In the genomic region with DNA sequence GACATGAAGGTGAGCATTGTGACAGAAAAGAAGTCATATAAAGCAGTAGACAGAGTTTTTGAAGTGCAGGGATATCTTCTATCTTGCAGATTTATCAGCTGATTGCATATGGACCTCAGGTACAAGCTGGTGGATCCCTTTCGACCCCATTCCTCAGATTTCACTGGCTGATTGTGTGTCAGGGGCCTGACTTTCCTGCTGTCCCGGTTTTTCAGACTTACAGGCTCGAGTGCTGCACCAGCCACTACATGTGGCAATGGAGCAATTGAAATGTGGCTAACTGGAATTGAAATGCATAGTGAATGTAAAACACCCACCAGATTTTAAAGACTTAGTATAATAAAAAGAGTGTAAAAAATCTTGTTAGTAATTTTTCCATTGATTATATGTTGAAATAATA, we compare ENCODE assay signal across 1 cellular context.
TF ChIP-seq lines count a peak whose summit lies in the region.

No MANE protein-coding gene starts in this region.

TF ChIP-seq in IMR-90, 13 proteins besides CTCF, POLR2A, EP300 and RAD21:
- TF ChIP-seq MAFK (IDR thresholded peaks at IDR 0.05; ENCODE audit: low read depth, low read length) = no peak
- no peak for TF ChIP-seq FOS (IDR thresholded peaks at IDR 0.05; ENCODE audit: low read depth, low read length)
- no peak for TF ChIP-seq CEBPB (IDR thresholded peaks at IDR 0.05; ENCODE audit: low read depth, low read length)
- TF ChIP-seq MAZ (IDR thresholded peaks at IDR 0.05; ENCODE audit: borderline replicate concordance, low read depth, low read length) = no peak
- TF ChIP-seq USF2 (IDR thresholded peaks at IDR 0.05; ENCODE audit: low read depth, low read length) = no peak
- no peak for TF ChIP-seq BHLHE40 (IDR thresholded peaks at IDR 0.05; ENCODE audit: low read depth, low read length)
- TF ChIP-seq SMC3 (IDR thresholded peaks at IDR 0.05; ENCODE audit: low read depth, low read length) = no peak
